ENCODE assay signal across 8 cellular contexts in the genomic region with DNA sequence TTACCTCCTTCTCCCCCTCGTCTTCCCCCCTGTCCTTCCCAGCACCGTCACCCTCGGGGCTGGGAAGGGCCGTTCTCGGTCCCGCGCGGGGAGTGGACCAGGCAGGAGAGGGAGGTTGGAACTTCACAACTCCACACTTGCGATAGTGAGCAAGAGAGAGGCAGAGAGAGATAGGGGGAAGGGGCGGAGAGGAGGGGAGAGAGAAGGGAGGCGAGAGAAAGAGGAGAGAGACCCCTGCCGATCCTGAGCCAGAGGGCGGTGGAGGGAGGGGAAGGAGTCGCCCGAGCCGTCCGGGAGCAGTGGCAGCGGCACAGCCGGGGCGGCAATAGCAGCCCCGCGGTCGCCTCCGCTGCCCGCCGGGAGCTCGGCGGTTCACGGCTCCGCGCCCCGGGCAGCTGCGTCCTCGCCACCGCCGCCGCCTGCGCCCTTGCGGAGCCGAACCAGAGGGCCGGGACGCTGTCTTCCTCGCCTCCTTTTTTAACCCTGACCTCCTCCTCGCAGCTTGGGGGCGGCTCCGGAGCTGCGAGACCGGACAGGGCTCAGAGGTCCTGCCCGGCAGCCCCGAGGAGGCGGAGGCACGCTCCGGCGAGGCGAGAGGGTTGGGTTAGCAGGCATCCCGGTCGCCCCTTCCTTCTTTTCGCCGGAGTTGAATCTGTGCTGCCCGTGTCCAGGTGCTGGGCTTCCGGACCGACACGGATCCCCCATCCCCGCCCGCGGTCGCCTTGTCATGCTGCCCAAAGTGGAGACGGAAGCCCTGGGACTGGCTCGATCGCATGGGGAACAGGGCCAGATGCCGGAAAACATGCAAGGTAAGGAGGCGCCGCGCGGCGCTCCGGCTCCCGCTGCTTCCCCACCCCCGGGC. TPM values are rescaled to one million over a fixed set of nuclear protein-coding genes. Genes with fewer than 3 reads are reported as not detected.
DNase-seq lines count a peak whose midpoint lies in the region; ATAC-seq, FAIRE-seq and TF ChIP-seq lines count a peak whose summit lies in the region.

No MANE protein-coding gene starts in this region.

- H3K36me3 ChIP-seq in keratinocyte (ENCODE audit: control insufficient read depth in 2 of 2, extremely low read depth in 1 of 2, insufficient read depth in 2 of 2, low read length in 2 of 2) (no peaks in the 10 kb centered on the region), stomach (no peaks in the 10 kb centered on the region)

- intact Hi-C loops in activated CD4-positive, alpha-beta T cell treated with anti-CD3 and anti-CD28 coated beads for 36 hours (cut with DNase I, micrococcal nuclease), result loop anchor here in 1 of 2 experiments (2.0 kb wide), 1 partner anchor 96 kb away; no protein-coding TSS in a partner anchor
- intact Hi-C loops in stomach (cut with DNase I; ENCODE audit: low total_unique reads), result no loop called here

- dilution Hi-C loops in keratinocyte (cut with MboI; ENCODE audit: extremely low pct_ligation_motif_present, low sequenced_read_pairs), result no loop called here

- peak overlapping the region; percentile 70 for H2AFZ ChIP-seq in keratinocyte (ENCODE audit: control insufficient read depth, low read length)

- TF ChIP-seq CTCF in keratinocyte (optimal IDR thresholded peaks at IDR 0.05 in 1 of 3, IDR thresholded peaks at IDR 0.05 in 1 of 3, conservative IDR thresholded peaks at IDR 0.05 in 1 of 3; ENCODE audit: extremely low read depth in 1 of 3, insufficient read depth in 2 of 3, low read length in 3 of 3) (no peak), stomach (IDR thresholded peaks at IDR 0.05) (no peak)

- H3K9me1 ChIP-seq in keratinocyte (ENCODE audit: control insufficient read depth, extremely low read depth, insufficient read depth, low read length), result no peaks in the 10 kb centered on the region

- peak overlapping the region; percentile 72 for H3K4me2 ChIP-seq in keratinocyte (ENCODE audit: control insufficient read depth, extremely low read depth, insufficient read depth, low read depth, low read length)

- FAIRE-seq in keratinocyte (lab: Jason Lieb, UNC), result no peak

- TF ChIP-seq POLR2A in stomach (IDR thresholded peaks at IDR 0.05), result no peak

- H3K4me3 ChIP-seq in keratinocyte (ENCODE audit: control insufficient read depth in 2 of 3, extremely low read depth in 1 of 3, insufficient read depth in 2 of 3, low read depth in 1 of 3, low read length in 3 of 3) (peak overlapping the region; percentile 40 to 71 (median 66)), stomach (peak overlapping the region; percentile 41 to 70 (median 46))

- no peaks in the 10 kb centered on the region for H3K9me3 Mint-ChIP-seq in activated CD4-positive, alpha-beta T cell treated with anti-CD3 and anti-CD28 coated beads for 36 hours (ENCODE audit: low read depth)

- H3K27me3 ChIP-seq in keratinocyte (ENCODE audit: control insufficient read depth, extremely low read depth, insufficient read depth, low read length) (peaks cover 96% of the 10 kb centered on the region), stomach (peaks cover 48 to 100% (median 93%) of the 10 kb centered on the region in 3 donors)

- H3K4me1 ChIP-seq in keratinocyte (ENCODE audit: control insufficient read depth, extremely low read depth, insufficient read depth, low read length), result peaks cover 15% of the 10 kb centered on the region
- H3K4me1 ChIP-seq in stomach, result peaks cover 30 to 78% (median 62%) of the 10 kb centered on the region in 4 donors

- WGBS in stomach, 5 donors, result 0 to 1% (median 1%) methylated on average over 33 to 79 of the region's 79 CpGs

- H3K79me2 ChIP-seq in keratinocyte (ENCODE audit: control insufficient read depth, insufficient read depth, low read length), result no peaks in the 10 kb centered on the region

- H3K27ac ChIP-seq in keratinocyte (ENCODE audit: control insufficient read depth, insufficient read depth, low read length), result no peak overlapping the region
- H3K27ac ChIP-seq in stomach, result peak overlapping the region in 3 of 5 donors; percentile 28 to 56 (median 35)

- H3K9ac ChIP-seq in keratinocyte (ENCODE audit: control insufficient read depth, extremely low read depth, insufficient read depth, low read length), result no peak overlapping the region

- peaks cover 5% of the 10 kb centered on the region for H4K20me1 ChIP-seq in keratinocyte (ENCODE audit: control insufficient read depth, extremely low read depth, insufficient read depth, low read length)

- H3K27ac Mint-ChIP-seq in activated CD4-positive, alpha-beta T cell treated with anti-CD3 and anti-CD28 coated beads for 36 hours, result no peak overlapping the region

- ATAC-seq in activated CD4-positive, alpha-beta T cell treated with anti-CD3 and anti-CD28 coated beads for 36 hours, result peak; percentile 62
- no peak for ATAC-seq in GM21723 (IDR thresholded peaks at IDR 0.05; ENCODE audit: unreplicated experiment)

- H3K4me3 Mint-ChIP-seq in activated CD4-positive, alpha-beta T cell treated with anti-CD3 and anti-CD28 coated beads for 36 hours, result peak overlapping the region; percentile 61

- CTCF ChIA-PET in activated CD4-positive, alpha-beta T cell treated with anti-CD3 and anti-CD28 coated beads for 36 hours (lab: Charles Lee), result interaction anchor here (0.7 kb wide), 1 partner anchor 28 kb away, joined by 3 read pairs; no protein-coding TSS in a partner anchor

- peaks cover 64% of the 10 kb centered on the region for H3K27me3 Mint-ChIP-seq in activated CD4-positive, alpha-beta T cell treated with anti-CD3 and anti-CD28 coated beads for 36 hours

- POLR2A ChIA-PET in activated CD4-positive, alpha-beta T cell treated with anti-CD3 and anti-CD28 coated beads for 36 hours (lab: Charles Lee), result no interaction called here

- H3K36me3 Mint-ChIP-seq in activated CD4-positive, alpha-beta T cell treated with anti-CD3 and anti-CD28 coated beads for 36 hours (ENCODE audit: low read depth), result no peaks in the 10 kb centered on the region

- DNase-seq in activated CD4-positive, alpha-beta T cell treated with anti-CD3 and anti-CD28 coated beads for 36 hours, result peak; percentile 50
- DNase-seq in activated CD4-positive, alpha-beta T cell treated with anti-CD3 and anti-CD28 coated beads, Interleukin-2, amount 50 U/mL, for 4 hours, result no peak
- DNase-seq in NCI-H2081 treated with DMSO at 0.1 percent for 48 hours (lab: John Stamatoyannopoulos, UW), result peak; percentile 25
- peak; percentile 56 for DNase-seq in astrocyte of the hippocampus (ENCODE audit: low read depth, low spot score)
- no peak for DNase-seq in keratinocyte (ENCODE audit: low read depth, low spot score)
- DNase-seq in stomach, result peak; percentile 46
- DNase-seq in NCI-H146 (lab: John Stamatoyannopoulos, UW), result no peak

- peaks cover 35% of the 10 kb centered on the region for H3K4me1 Mint-ChIP-seq in activated CD4-positive, alpha-beta T cell treated with anti-CD3 and anti-CD28 coated beads for 36 hours

- no peaks in the 10 kb centered on the region for H3K9me3 ChIP-seq in keratinocyte (ENCODE audit: control insufficient read depth, low read depth, low read length)
- H3K9me3 ChIP-seq in stomach, result no peaks in the 10 kb centered on the region

- no peak for TF ChIP-seq EP300 in stomach (IDR thresholded peaks at IDR 0.05)

RNA-seq across cellular contexts. Expression of a gene that starts 11.7 kb away (rescaled TPM):
- not detected for total RNA-seq in activated CD4-positive, alpha-beta T cell treated with anti-CD3 and anti-CD28 coated beads for 36 hours
- 0.01 to 0.05 TPM in 2 of 3 replicates, not detected in the other for polyA plus RNA-seq in keratinocyte
- not detected for polyA plus RNA-seq in keratinocyte (2011; ENCODE audit: low read depth)
- not detected in 2 replicates for polyA plus RNA-seq in keratinocyte (2011; cell fraction: cytosol; rRNA removed)
- polyA plus RNA-seq in keratinocyte (2011; cell fraction: nucleus; rRNA removed), result not detected in 2 replicates
- polyA plus RNA-seq in keratinocyte (2012; ENCODE audit: low replicate concordance), result not detected in 2 replicates
- polyA minus RNA-seq in keratinocyte, result not detected in 3 replicates
- not detected for polyA minus RNA-seq in keratinocyte (2011; cell fraction: cytosol; rRNA and poly(A)+ RNA removed)
- not detected in 2 replicates for polyA minus RNA-seq in keratinocyte (2011; cell fraction: nucleus; rRNA and poly(A)+ RNA removed)
- total RNA-seq in stomach, result 100 to 1,000 TPM in 1 of 5 donors, 10 to 100 TPM in 1, 1 to 10 TPM in 1, under 1 TPM in 1, not detected in 1; 0.45 to 227 (median 6.0) TPM
- under 1 TPM; 0.33 to 0.46 (median 0.44) TPM for polyA plus RNA-seq in stomach

Comparison
In these comparisons a context has a peak if more than half of its experiments do, and no peak if none do; other contexts are left out.
1. DNase-seq: peak in activated CD4-positive, alpha-beta T cell treated with anti-CD3 and anti-CD28 coated beads for 36 hours (single experiment), NCI-H2081 treated with DMSO at 0.1 percent for 48 hours (single experiment), astrocyte of the hippocampus (single experiment) and stomach (single experiment); none in activated CD4-positive, alpha-beta T cell treated with anti-CD3 and anti-CD28 coated beads, Interleukin-2, amount 50 U/mL, for 4 hours (0 of 2), keratinocyte (single experiment) and NCI-H146 (single experiment).